Comparison of ENCODE assay signal across 1 cellular context in the genomic region with DNA sequence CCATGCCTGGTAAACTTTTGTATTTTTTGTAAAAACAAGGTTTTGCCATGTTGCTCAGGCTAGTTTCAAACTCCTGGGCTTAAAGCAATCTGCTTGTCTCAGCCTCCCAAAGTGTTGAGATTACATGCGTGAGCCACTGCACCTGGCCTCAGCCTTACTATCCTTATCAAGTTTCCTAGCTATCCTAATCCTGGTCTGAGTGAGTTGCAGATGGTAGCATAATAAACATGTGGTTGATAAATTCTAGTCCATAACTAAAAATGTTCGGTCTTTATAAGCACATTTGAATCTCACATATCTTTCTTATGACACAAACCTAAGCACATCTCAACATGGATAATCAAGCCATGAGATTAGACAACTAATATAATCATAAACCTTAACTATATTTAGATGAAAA.
TF ChIP-seq lines count a peak whose summit lies in the region.

No MANE protein-coding gene starts in this region.

TF ChIP-seq in IMR-90, 13 proteins besides CTCF, POLR2A, EP300 and RAD21:
- TF ChIP-seq SMC3 (IDR thresholded peaks at IDR 0.05; ENCODE audit: low read depth, low read length) (no peak), RCOR1 (IDR thresholded peaks at IDR 0.05; ENCODE audit: insufficient replicate concordance, low read length) (no peak), MAFK (IDR thresholded peaks at IDR 0.05; ENCODE audit: low read depth, low read length) (no peak), BHLHE40 (IDR thresholded peaks at IDR 0.05; ENCODE audit: low read depth, low read length) (no peak), MAZ (IDR thresholded peaks at IDR 0.05; ENCODE audit: borderline replicate concordance, low read depth, low read length) (no peak), NFE2L2 (IDR thresholded peaks at IDR 0.05; ENCODE audit: low read depth, low read length) (no peak), USF2 (IDR thresholded peaks at IDR 0.05; ENCODE audit: low read depth, low read length) (no peak), CEBPB (IDR thresholded peaks at IDR 0.05; ENCODE audit: low read depth, low read length) (no peak), RFX5 (IDR thresholded peaks at IDR 0.05; ENCODE audit: low read depth, low read length) (no peak), MXI1 (IDR thresholded peaks at IDR 0.05; ENCODE audit: borderline replicate concordance, low read depth, low read length) (no peak), FOS (IDR thresholded peaks at IDR 0.05; ENCODE audit: low read depth, low read length) (no peak), CHD1 (IDR thresholded peaks at IDR 0.05; ENCODE audit: low read depth, low read length) (no peak)
- TF ChIP-seq, protein P1, sequence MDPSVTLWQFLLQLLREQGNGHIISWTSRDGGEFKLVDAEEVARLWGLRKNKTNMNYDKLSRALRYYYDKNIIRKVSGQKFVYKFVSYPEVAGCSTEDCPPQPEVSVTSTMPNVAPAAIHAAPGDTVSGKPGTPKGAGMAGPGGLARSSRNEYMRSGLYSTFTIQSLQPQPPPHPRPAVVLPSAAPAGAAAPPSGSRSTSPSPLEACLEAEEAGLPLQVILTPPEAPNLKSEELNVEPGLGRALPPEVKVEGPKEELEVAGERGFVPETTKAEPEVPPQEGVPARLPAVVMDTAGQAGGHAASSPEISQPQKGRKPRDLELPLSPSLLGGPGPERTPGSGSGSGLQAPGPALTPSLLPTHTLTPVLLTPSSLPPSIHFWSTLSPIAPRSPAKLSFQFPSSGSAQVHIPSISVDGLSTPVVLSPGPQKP (IDR thresholded peaks at IDR 0.05; ENCODE audit: borderline replicate concordance, low read depth, low read length): no peak
